Comparison of ENCODE assay signal across 13 cellular contexts in the genomic region with DNA sequence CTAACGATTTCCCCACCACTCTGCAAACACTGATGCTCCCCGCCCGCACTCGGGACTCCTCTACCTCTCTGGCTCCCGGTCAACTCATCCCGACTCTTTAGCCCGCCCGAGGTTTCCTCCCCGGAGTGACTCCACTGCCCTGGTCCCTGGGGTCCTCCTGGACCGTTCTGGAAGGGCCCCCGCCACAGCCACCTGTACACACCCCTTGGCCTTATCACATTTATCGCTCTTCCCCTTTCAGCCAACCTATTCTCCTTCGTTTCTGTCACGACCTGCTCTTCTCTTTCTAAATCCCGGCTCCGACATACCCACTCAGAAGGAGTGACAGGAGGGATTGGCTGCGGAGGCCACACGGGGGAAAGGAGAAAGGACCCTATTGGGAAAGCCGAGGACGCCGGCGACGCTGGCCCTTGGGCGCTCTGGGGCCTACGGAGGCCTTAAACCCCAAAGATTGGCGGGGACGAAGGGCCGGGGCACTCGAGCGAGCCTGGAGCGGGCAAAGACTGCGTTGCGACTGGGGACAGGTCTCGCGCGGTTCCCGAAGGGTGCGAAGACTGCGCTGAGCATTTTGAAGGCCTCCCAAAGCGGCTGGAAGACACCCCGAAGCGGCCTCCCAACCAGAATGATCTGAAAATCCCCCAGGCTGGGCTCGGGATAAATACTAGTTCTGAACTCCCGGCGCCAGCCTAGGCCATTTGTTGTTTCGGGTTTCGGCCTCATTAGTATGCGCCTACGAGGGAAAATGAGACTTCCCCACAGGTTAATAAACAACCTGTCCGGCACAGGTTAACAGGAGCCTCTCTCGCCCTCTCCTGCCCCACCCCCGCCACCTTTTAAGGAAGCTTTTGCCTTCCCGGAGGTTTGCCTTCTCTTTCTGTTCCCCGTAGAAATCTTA. TPM values are rescaled to one million over a fixed set of nuclear protein-coding genes. Genes with fewer than 3 reads are reported as not detected.
DNase-seq lines count a peak whose midpoint lies in the region; TF ChIP-seq lines count a peak whose summit lies in the region.
"Had no signal": no experiment of that assay in that cellular context is flagged by ENCODE, and none has a peak within 500 bp of the region (broad histone marks: within the 10 kb centered on the region; RNA-seq: fewer than 3 reads in every experiment).

No MANE protein-coding gene starts in this region.

- H4K5ac ChIP-seq in H9 (ENCODE audit: insufficient read length, low read depth, low read length): no peak overlapping the region

- no peak overlapping the region for H4K91ac ChIP-seq in H9 (ENCODE audit: insufficient read length, low read depth, low read length)

- H3K4me3 ChIP-seq in duodenal mucosa (ENCODE audit: low read depth in 1 of 2, low read length in 2 of 2): peak overlapping the region; percentile 9 to 43
- H3K4me3 ChIP-seq in neural progenitor cell: peak overlapping the region; percentile 19

- peak overlapping the region; percentile 40 to 68 for H3K4me3 Mint-ChIP-seq in H9
- H3K4me3 Mint-ChIP-seq in neural progenitor cell: peak overlapping the region; percentile 72

- no peak overlapping the region for H3K18ac ChIP-seq in H9 (ENCODE audit: insufficient read length, low read depth, low read length)

- H3K4me2 ChIP-seq in H9 (ENCODE audit: insufficient read depth, insufficient read length, low read length) (peak overlapping the region; percentile 55), neural progenitor cell (peak overlapping the region; percentile 57)

- peaks cover 13% of the 10 kb centered on the region for H3K23me2 ChIP-seq in H9 (ENCODE audit: insufficient read length, low read depth, low read length, poor library complexity, severe bottlenecking)

- H3K79me1 ChIP-seq in H9 (ENCODE audit: insufficient read depth, low read depth, low read length, poor library complexity, severe bottlenecking): no peaks in the 10 kb centered on the region

- H3K4ac ChIP-seq in H9 (ENCODE audit: low read depth, low read length): no peak overlapping the region

- no peaks in the 10 kb centered on the region for H3K9me3 ChIP-seq in H9 (ENCODE audit: control insufficient read depth, low read depth, low read length)
- no peaks in the 10 kb centered on the region for H3K9me3 ChIP-seq in duodenal mucosa (ENCODE audit: control insufficient read depth in 1 of 2, low read length in 2 of 2)
- no peaks in the 10 kb centered on the region for H3K9me3 ChIP-seq in neural progenitor cell (ENCODE audit: low read depth)

- H3K9ac ChIP-seq in H9 (ENCODE audit: extremely low read depth, insufficient read length, low read length) (no peak overlapping the region), duodenal mucosa (ENCODE audit: low read depth in 1 of 2, low read length in 2 of 2) (no peak overlapping the region), neural progenitor cell (no peak overlapping the region)

- no peak overlapping the region for H2AK5ac ChIP-seq in H9 (ENCODE audit: insufficient read length, low read length)

- no peak overlapping the region for H2BK120ac ChIP-seq in H9 (ENCODE audit: low read depth, low read length, poor library complexity, severe bottlenecking)

- H3F3A ChIP-seq in neural progenitor cell (ENCODE audit: low read depth): peaks cover 39% of the 10 kb centered on the region

- in situ Hi-C loops in GM13976 (cut with MboI; ENCODE audit: low sequenced_read_pairs, unreplicated experiment): loop anchor here (25.0 kb wide), 1 partner anchor 843 kb away; a partner anchor contains a TSS

- H4K20me1 ChIP-seq in H9 (ENCODE audit: control insufficient read depth, insufficient read depth, insufficient read length) (no peaks in the 10 kb centered on the region), neural progenitor cell (ENCODE audit: low read depth) (peaks cover 77% of the 10 kb centered on the region)

- H2BK15ac ChIP-seq in H9 (ENCODE audit: low read depth, low read length): no peak overlapping the region

- no peak overlapping the region for H3K23ac ChIP-seq in H9 (ENCODE audit: insufficient read length, low read depth, low read length)

- H3K79me2 ChIP-seq in H9 (ENCODE audit: insufficient read depth, low read length): no peaks in the 10 kb centered on the region
- H3K79me2 ChIP-seq in neural progenitor cell (ENCODE audit: low read depth): no peaks in the 10 kb centered on the region

- TF ChIP-seq CTCF in GM13976 (IDR thresholded peaks at IDR 0.05; ENCODE audit: borderline replicate concordance, control extremely low read depth, extremely low read depth, insufficient read depth, missing control alignments) (no peak), H9 (conservative IDR thresholded peaks at IDR 0.05) (no peak), neural progenitor cell (IDR thresholded peaks at IDR 0.05) (no peak)

- H3K27me3 ChIP-seq in H9 (ENCODE audit: insufficient read depth, low read length) (peaks cover 98% of the 10 kb centered on the region), duodenal mucosa (ENCODE audit: control insufficient read depth in 1 of 2, insufficient read depth in 2 of 2, low read length in 2 of 2) (peaks cover 81 to 95% of the 10 kb centered on the region in 2 donors), neural progenitor cell (peaks cover 100% of the 10 kb centered on the region)

- H3K27ac ChIP-seq in H9 (ENCODE audit: insufficient read length, low read depth, low read length): no peak overlapping the region
- H3K27ac ChIP-seq in duodenal mucosa (ENCODE audit: low read depth, low read length): peak overlapping the region; percentile 42
- H3K27ac ChIP-seq in neural progenitor cell: no peak overlapping the region

- no peak overlapping the region for H2BK20ac ChIP-seq in H9 (ENCODE audit: low read depth, low read length, poor library complexity, severe bottlenecking)

- H3K36me3 Mint-ChIP-seq in H9 (ENCODE audit: insufficient read depth in 1 of 3, low read depth in 3 of 3) (no peaks in the 10 kb centered on the region), neural progenitor cell (no peaks in the 10 kb centered on the region)

- H3K4me1 Mint-ChIP-seq in H9: peaks cover 38 to 53% of the 10 kb centered on the region in 2 experiments
- peaks cover 26% of the 10 kb centered on the region for H3K4me1 Mint-ChIP-seq in neural progenitor cell

- H3K14ac ChIP-seq in H9 (ENCODE audit: insufficient read depth, low read length): no peak overlapping the region

- no peak overlapping the region for H3K27ac Mint-ChIP-seq in H9
- no peak overlapping the region for H3K27ac Mint-ChIP-seq in neural progenitor cell

- no CpG with 5 or more reads among the region's 54 CpGs for WGBS in H9 (ENCODE audit: extremely low coverage, insufficient read length, low lambda C conversion rate)

- no peak overlapping the region for H2BK12ac ChIP-seq in H9 (ENCODE audit: insufficient read length, low read depth, low read length)

- no peak overlapping the region for H2AFZ ChIP-seq in H9 (ENCODE audit: low read length)
- H2AFZ ChIP-seq in neural progenitor cell (replicated peaks): no peak overlapping the region

- H3K9me3 Mint-ChIP-seq in H9: peaks cover 0 to 10% of the 10 kb centered on the region in 2 experiments; a peak in 2 of 5 replicates
- no peaks in the 10 kb centered on the region for H3K9me3 Mint-ChIP-seq in neural progenitor cell

- H3K36me3 ChIP-seq in duodenal mucosa (ENCODE audit: control insufficient read depth in 1 of 2, insufficient read depth in 2 of 2, low read length in 2 of 2): no peaks in the 10 kb centered on the region
- no peaks in the 10 kb centered on the region for H3K36me3 ChIP-seq in neural progenitor cell

- no peak overlapping the region for H4K8ac ChIP-seq in H9 (replicated peaks; ENCODE audit: insufficient read length, low read depth, low read length)

- DNase-seq in GM13976 (ENCODE audit: low spot score): peak; percentile 20
- peak; percentile 72 for DNase-seq in H9
- peak; percentile 71 for DNase-seq in neural progenitor cell (ENCODE audit: low spot score)
- DNase-seq in A172 (ENCODE audit: low spot score): no peak
- DNase-seq in NCI-H226: no peak
- no peak for DNase-seq in cortex of kidney (lab: John Stamatoyannopoulos, UW)
- DNase-seq in DMS114 treated with DMSO at 0.1 percent for 48 hours (lab: John Stamatoyannopoulos, UW; ENCODE audit: unreplicated experiment): no peak
- DNase-seq: activated gamma-delta T cell; DND-41; NCI-H187 treated with DMSO at 0.1 percent for 48 hours; stimulated activated naive CD4-positive, alpha-beta T cell treated with Interleukin-2 at 50 U/mL for 16 hours had no signal

- H3K4me1 ChIP-seq in H9 (ENCODE audit: insufficient read depth, low read length) (no peaks in the 10 kb centered on the region; the same call in 1 of the 2 replicates), duodenal mucosa (ENCODE audit: control insufficient read depth in 1 of 2, insufficient read depth in 2 of 2, low read length in 2 of 2) (no peaks in the 10 kb centered on the region), neural progenitor cell (peaks cover 36% of the 10 kb centered on the region)

- no peaks in the 10 kb centered on the region for H3K27me3 Mint-ChIP-seq in H9 (ENCODE audit: low read depth)
- peaks cover 61% of the 10 kb centered on the region for H3K27me3 Mint-ChIP-seq in neural progenitor cell (ENCODE audit: insufficient read depth, low read depth)

- H3K56ac ChIP-seq in H9 (ENCODE audit: insufficient read length, low read depth, low read length): no peak overlapping the region

- no peak overlapping the region for H3T11ph ChIP-seq in H9 (ENCODE audit: low read length)

- no peak overlapping the region for H2BK5ac ChIP-seq in H9 (ENCODE audit: insufficient read length, low read length)

RNA-seq across cellular contexts. Expression of a gene that starts 9.2 kb away (rescaled TPM):
- total RNA-seq in H9 (2021) (0.07 TPM in 1 of 2 replicates, not detected in the other), neural progenitor cell (ENCODE audit: low replicate concordance) (not detected in 2 replicates)
- total RNA-seq in A172 (2014; rRNA removed; shearing (Covaris generic)): not detected in 2 replicates
- total RNA-seq: glomerular endothelial cell had no signal

Comparison
In these comparisons a context has a peak if more than half of its experiments do, and no peak if none do; other contexts are left out.
1. DNase-seq: peak in GM13976 (single experiment), H9 (single experiment) and neural progenitor cell (single experiment); none in A172 (single experiment), NCI-H226 (single experiment), cortex of kidney (single experiment) and DMS114 treated with DMSO at 0.1 percent for 48 hours (single experiment).